Comparison of ENCODE assay signal across 1 cellular context in the genomic region with DNA sequence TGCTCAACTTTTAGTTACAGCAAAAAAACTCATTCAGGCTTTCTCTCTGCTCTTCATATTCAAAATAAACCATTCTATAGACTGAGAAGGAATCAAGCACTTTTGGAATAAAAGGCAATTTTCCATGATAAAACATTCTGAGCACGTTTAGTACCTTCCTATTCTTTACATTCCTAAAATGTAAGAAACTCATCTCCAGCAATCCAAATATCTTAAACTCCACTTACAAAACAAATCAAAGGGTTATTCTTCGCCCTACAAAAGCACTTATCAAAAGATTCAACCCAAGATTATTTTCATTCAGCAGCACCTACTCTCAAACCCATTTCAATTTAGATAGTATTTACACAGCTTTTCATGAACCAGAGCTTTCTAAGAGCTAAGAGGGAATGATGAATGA.
TF ChIP-seq lines count a peak whose summit lies in the region.

No MANE protein-coding gene starts in this region.

TF ChIP-seq in GM23338, 12 proteins besides CTCF, POLR2A, EP300 and RAD21 (continued from another document):
- TF ChIP-seq, protein P1, sequence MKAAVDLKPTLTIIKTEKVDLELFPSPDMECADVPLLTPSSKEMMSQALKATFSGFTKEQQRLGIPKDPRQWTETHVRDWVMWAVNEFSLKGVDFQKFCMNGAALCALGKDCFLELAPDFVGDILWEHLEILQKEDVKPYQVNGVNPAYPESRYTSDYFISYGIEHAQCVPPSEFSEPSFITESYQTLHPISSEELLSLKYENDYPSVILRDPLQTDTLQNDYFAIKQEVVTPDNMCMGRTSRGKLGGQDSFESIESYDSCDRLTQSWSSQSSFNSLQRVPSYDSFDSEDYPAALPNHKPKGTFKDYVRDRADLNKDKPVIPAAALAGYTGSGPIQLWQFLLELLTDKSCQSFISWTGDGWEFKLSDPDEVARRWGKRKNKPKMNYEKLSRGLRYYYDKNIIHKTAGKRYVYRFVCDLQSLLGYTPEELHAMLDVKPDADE (IDR thresholded peaks at IDR 0.05), result no peak
- TF ChIP-seq EZH2phosphoT487 (IDR thresholded peaks at IDR 0.05; ENCODE audit: unreplicated experiment), result no peak
- no peak for TF ChIP-seq POLR2AphosphoS5 (IDR thresholded peaks at IDR 0.05; ENCODE audit: low read depth)
TF ChIP-seq in GM23338: peak in this region for 0.
